ENCODE assay signal across 1 cellular context in genomic region chr3:114290911-114291901, GRCh38.
TF ChIP-seq lines count a peak whose summit lies in the region.

No MANE protein-coding gene starts in this region.

TF ChIP-seq in H1, 55 proteins besides CTCF, POLR2A, EP300 and RAD21 (continued from another document):
- peak; percentile 74; the same call in 1 of the 2 replicates for TF ChIP-seq YY1 (IDR thresholded peaks at IDR 0.05; ENCODE audit: low read depth, low read length)
- no peak for TF ChIP-seq NRF1 (IDR thresholded peaks at IDR 0.05; ENCODE audit: low read depth, low read length)
- no peak for TF ChIP-seq ZNF274 (IDR thresholded peaks at IDR 0.05; ENCODE audit: borderline replicate concordance, extremely low read depth, low read length)
- TF ChIP-seq CTBP2 (IDR thresholded peaks at IDR 0.05; ENCODE audit: borderline replicate concordance, insufficient read depth, insufficient read length, low read length) = peak; percentile 77
- TF ChIP-seq PHF8 (conservative IDR thresholded peaks at IDR 0.05; ENCODE audit: low read depth, low read length) = no peak
- no peak for TF ChIP-seq TAF7 (optimal IDR thresholded peaks at IDR 0.05; ENCODE audit: borderline replicate concordance, low read depth, low read length)
